ENCODE assay signal across 1 cellular context in the genomic region with DNA sequence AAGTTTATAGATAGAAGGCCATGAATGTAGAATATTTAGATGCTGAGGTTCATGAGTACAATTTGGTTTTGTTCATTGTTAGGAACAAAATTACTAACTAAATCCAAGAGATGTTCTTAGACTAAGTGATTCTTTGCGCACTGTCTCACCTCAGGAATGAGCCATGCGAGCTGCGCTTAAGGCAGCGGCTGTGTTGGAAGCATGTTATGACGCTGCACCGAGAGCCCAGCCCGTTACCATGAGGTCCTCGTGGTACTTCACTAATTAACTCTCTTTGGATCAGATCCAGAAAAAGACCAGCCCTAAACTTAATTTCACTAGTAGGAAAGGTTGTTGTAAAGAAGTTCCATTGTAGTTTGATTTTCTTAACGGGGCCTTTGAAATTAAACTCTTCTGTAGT.
TF ChIP-seq lines count a peak whose summit lies in the region.

No MANE protein-coding gene starts in this region.

TF ChIP-seq in H1, 55 proteins besides CTCF, POLR2A, EP300 and RAD21 (continued from another document):
- TF ChIP-seq YY1 (IDR thresholded peaks at IDR 0.05; ENCODE audit: low read depth, low read length), result no peak
- TF ChIP-seq JUND (IDR thresholded peaks at IDR 0.05; ENCODE audit: low read length), result no peak
- TF ChIP-seq ASH2L (IDR thresholded peaks at IDR 0.05; ENCODE audit: low read length), result no peak
- TF ChIP-seq SIN3A (conservative IDR thresholded peaks at IDR 0.05 in 1 of 2, IDR thresholded peaks at IDR 0.05 in 1 of 2; ENCODE audit: low read depth in 1 of 2, low read length in 2 of 2), result no peak
- TF ChIP-seq SIRT6 (IDR thresholded peaks at IDR 0.05; ENCODE audit: low read length), result no peak
- no peak for TF ChIP-seq SIX5 (IDR thresholded peaks at IDR 0.05; ENCODE audit: low read depth, low read length)
- no peak for TF ChIP-seq FOSL1 (IDR thresholded peaks at IDR 0.05; ENCODE audit: insufficient read depth, low read depth, low read length)
- no peak for TF ChIP-seq TEAD4 (IDR thresholded peaks at IDR 0.05; ENCODE audit: low read depth, low read length)
- no peak for TF ChIP-seq POLR2AphosphoS5 (IDR thresholded peaks at IDR 0.05; ENCODE audit: low read depth, low read length)
- TF ChIP-seq PHF8 (conservative IDR thresholded peaks at IDR 0.05; ENCODE audit: low read depth, low read length), result no peak
- no peak for TF ChIP-seq TAF1 (IDR thresholded peaks at IDR 0.05; ENCODE audit: low read depth, low read length)
- no peak for TF ChIP-seq POU5F1 (IDR thresholded peaks at IDR 0.05; ENCODE audit: low read depth, low read length)
- no peak for TF ChIP-seq SP1 (IDR thresholded peaks at IDR 0.05; ENCODE audit: low read depth, low read length)
